12 cellular contexts compared by ENCODE assay signal in the genomic region with DNA sequence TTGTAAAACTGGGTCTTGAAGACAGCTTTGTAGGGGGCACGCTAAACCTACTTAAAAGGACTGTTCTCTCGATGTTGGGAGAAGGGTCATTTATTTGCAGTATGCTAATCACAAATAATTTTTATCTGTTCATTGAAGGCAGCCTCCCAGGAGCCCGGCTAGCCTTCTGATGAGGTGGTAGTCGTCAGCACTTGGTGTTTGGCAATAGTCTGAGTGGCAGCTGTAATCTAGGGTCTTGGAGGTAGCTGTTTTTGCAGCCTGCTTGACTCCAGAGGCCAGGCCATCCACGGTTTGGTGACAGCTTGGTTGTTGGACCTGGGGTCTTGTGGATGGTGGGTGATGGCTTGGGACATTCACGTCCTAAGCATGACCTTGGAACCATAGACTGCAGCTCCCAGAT. TPM values are rescaled to one million over a fixed set of nuclear protein-coding genes. Genes with fewer than 3 reads are reported as not detected.
DNase-seq lines count a peak whose midpoint lies in the region; ATAC-seq and TF ChIP-seq lines count a peak whose summit lies in the region.
"Had no signal": no experiment of that assay in that cellular context is flagged by ENCODE, and none has a peak within 500 bp of the region (broad histone marks: within the 10 kb centered on the region; RNA-seq: fewer than 3 reads in every experiment).

No MANE protein-coding gene starts in this region.

- no peak for TF ChIP-seq EP300 in upper lobe of left lung (IDR thresholded peaks at IDR 0.05)

- no peak for DNase-seq in MCF 10A (ENCODE audit: unreplicated experiment)
- no peak for DNase-seq in mammary epithelial cell
- no peak for DNase-seq in endothelial cell (ENCODE audit: low spot score)
- no peak for DNase-seq in nephron progenitor cell
- no peak for DNase-seq in upper lobe of left lung
- no peak for DNase-seq in erythroblast (lab: John Stamatoyannopoulos, UW)
- no peak for DNase-seq in activated CD8-positive, alpha-beta memory T cell treated with anti-CD3 and anti-CD28 coated beads, Interleukin-2, amount 50 U/mL, for 4 hours
- DNase-seq: activated CD8-positive, alpha-beta memory T cell treated with anti-CD3 and anti-CD28 coated beads, Interleukin-2, amount 10 ng/mL, durations not matched to agents 7 days and 5 days; GDM1; Kasumi-1; NCI-H510A had no signal

- peak overlapping the region; percentile 52 for H3K27ac Mint-ChIP-seq in MCF 10A (ENCODE audit: low read depth, unreplicated experiment)
- H3K27ac Mint-ChIP-seq in endothelial cell (ENCODE audit: unreplicated experiment), result no peak overlapping the region
- peak overlapping the region; percentile 68 for H3K27ac Mint-ChIP-seq in nephron progenitor cell
- H3K27ac Mint-ChIP-seq: activated CD8-positive, alpha-beta memory T cell treated with anti-CD3 and anti-CD28 coated beads, Interleukin-2, amount 10 ng/mL, durations not matched to agents 7 days and 5 days had no signal

- H3K36me3 Mint-ChIP-seq in MCF 10A (ENCODE audit: insufficient read depth, unreplicated experiment) (peaks cover 9% of the 10 kb centered on the region), endothelial cell (ENCODE audit: low read depth, unreplicated experiment) (peaks cover 7% of the 10 kb centered on the region), nephron progenitor cell (ENCODE audit: low read depth) (peaks cover 7% of the 10 kb centered on the region)

- intact Hi-C loops in MCF 10A (cut with micrococcal nuclease) (loop anchor here (10.0 kb wide), 1 partner anchor 89 kb away; no protein-coding TSS in a partner anchor), mammary epithelial cell (cut with micrococcal nuclease) (no loop called here)

- no peak overlapping the region for H3K9ac ChIP-seq in mammary epithelial cell (ENCODE audit: insufficient read depth, low read length)

- H3K27me3 Mint-ChIP-seq in MCF 10A (ENCODE audit: insufficient read depth, unreplicated experiment) (no peaks in the 10 kb centered on the region), endothelial cell (ENCODE audit: unreplicated experiment) (peaks cover 7% of the 10 kb centered on the region), nephron progenitor cell (ENCODE audit: low read depth, poor library complexity) (no peaks in the 10 kb centered on the region)

- CTCF ChIA-PET in MCF 10A (lab: Yijun Ruan, JAX), result no interaction called here
- CTCF ChIA-PET in mammary epithelial cell (lab: Charles Lee; ENCODE audit: low non-redundant PET), result no interaction called here

- H3K4me3 Mint-ChIP-seq in MCF 10A (ENCODE audit: unreplicated experiment) (no peak overlapping the region), endothelial cell (ENCODE audit: unreplicated experiment) (peak overlapping the region; percentile 83), nephron progenitor cell (peak overlapping the region; percentile 77)
- H3K4me3 Mint-ChIP-seq: activated CD8-positive, alpha-beta memory T cell treated with anti-CD3 and anti-CD28 coated beads, Interleukin-2, amount 10 ng/mL, durations not matched to agents 7 days and 5 days had no signal

- H3K36me3 ChIP-seq in mammary epithelial cell (ENCODE audit: insufficient read depth, low read length) (no peaks in the 10 kb centered on the region), upper lobe of left lung (no peaks in the 10 kb centered on the region)

- H3K4me2 ChIP-seq in mammary epithelial cell (ENCODE audit: insufficient read depth, low read depth, low read length), result no peak overlapping the region

- peaks cover 50% of the 10 kb centered on the region for H3K79me2 ChIP-seq in mammary epithelial cell (ENCODE audit: insufficient read depth, low read length)

- no peak for ATAC-seq in upper lobe of left lung (ENCODE audit: low FRiP score in 2 of 2)
- ATAC-seq in activated CD4-positive, CD25-positive, alpha-beta regulatory T cell treated with anti-CD3 and anti-CD28 coated beads, Interleukin-2, amount 50 U/mL, for 24 hours, result no peak
- ATAC-seq: activated CD8-positive, alpha-beta memory T cell treated with anti-CD3 and anti-CD28 coated beads, Interleukin-2, amount 10 ng/mL, durations not matched to agents 7 days and 5 days had no signal

- H3K27me3 ChIP-seq in mammary epithelial cell (ENCODE audit: insufficient read depth, low read length), result no peaks in the 10 kb centered on the region
- H3K27me3 ChIP-seq in upper lobe of left lung, result no peaks in the 10 kb centered on the region

- WGBS in mammary epithelial cell (ENCODE audit: low coverage, missing lambda C conversion rate), result 91% methylated on average over 6 of the region's 6 CpGs
- 59 to 64% methylated on average over 6 of the region's 6 CpGs for WGBS in upper lobe of left lung, 2 donors

- no peaks in the 10 kb centered on the region for H4K20me1 ChIP-seq in mammary epithelial cell (ENCODE audit: insufficient read depth, low read length)

- TF ChIP-seq CTCF in MCF 10A (IDR thresholded peaks at IDR 0.05; ENCODE audit: unreplicated experiment) (no peak), mammary epithelial cell (conservative IDR thresholded peaks at IDR 0.05 in 1 of 2, IDR thresholded peaks at IDR 0.05 in 1 of 2; ENCODE audit: extremely low read depth in 1 of 2, insufficient read depth in 1 of 2, low read depth in 1 of 2, low read length in 2 of 2) (no peak), endothelial cell (IDR thresholded peaks at IDR 0.05; ENCODE audit: unreplicated experiment) (no peak), nephron progenitor cell (IDR thresholded peaks at IDR 0.05) (no peak), upper lobe of left lung (IDR thresholded peaks at IDR 0.05) (no peak)

- no peak overlapping the region for H3K27ac ChIP-seq in mammary epithelial cell (ENCODE audit: insufficient read depth, low read depth, low read length)
- H3K27ac ChIP-seq in upper lobe of left lung, result peak overlapping the region in 3 of 4 donors; percentile 82 to 91 (median 91)

- H3K4me1 Mint-ChIP-seq in MCF 10A (ENCODE audit: insufficient read depth, unreplicated experiment), result peaks cover 29% of the 10 kb centered on the region
- H3K4me1 Mint-ChIP-seq in endothelial cell (ENCODE audit: unreplicated experiment), result peaks cover 2% of the 10 kb centered on the region
- peaks cover 53% of the 10 kb centered on the region for H3K4me1 Mint-ChIP-seq in nephron progenitor cell

- TF ChIP-seq POLR2A in upper lobe of left lung (IDR thresholded peaks at IDR 0.05), result no peak
- no peak for TF ChIP-seq POLR2A in erythroblast (IDR thresholded peaks at IDR 0.05; ENCODE audit: low read length)

- dilution Hi-C loops in mammary epithelial cell (cut with HindIII; ENCODE audit: low sequenced_read_pairs), result no loop called here

- H3K4me1 ChIP-seq in mammary epithelial cell (ENCODE audit: insufficient read depth, low read length) (peaks cover 19% of the 10 kb centered on the region), upper lobe of left lung (peaks cover 17 to 28% (median 20%) of the 10 kb centered on the region in 4 donors)

- no peak overlapping the region for H2AFZ ChIP-seq in mammary epithelial cell (ENCODE audit: low read depth, low read length)

- BruUV-seq in MCF 10A (replicated peaks; lab: Mats Ljungman, UMichigan) (TSS peak; percentile 15), mammary epithelial cell (replicated peaks; lab: Mats Ljungman, UMichigan) (no TSS peak)

- in situ Hi-C loops in mammary epithelial cell (cut with MboI; ENCODE audit: low sequenced_read_pairs in 2 of 2), result no loop called here

- H3K9me3 Mint-ChIP-seq in MCF 10A (ENCODE audit: unreplicated experiment) (no peaks in the 10 kb centered on the region), endothelial cell (ENCODE audit: unreplicated experiment) (no peaks in the 10 kb centered on the region), nephron progenitor cell (no peaks in the 10 kb centered on the region)

- POLR2A ChIA-PET in MCF 10A (lab: Yijun Ruan, JAX), result interaction anchor here (6.6 kb wide), 1 partner anchor 24 kb away, joined by 101 read pairs; no protein-coding TSS in a partner anchor

- H3K9me3 ChIP-seq in mammary epithelial cell (replicated peaks; ENCODE audit: insufficient read depth, low read length), result no peaks in the 10 kb centered on the region
- no peaks in the 10 kb centered on the region for H3K9me3 ChIP-seq in upper lobe of left lung

- H3K4me3 ChIP-seq in mammary epithelial cell (replicated peaks in 1 of 3; ENCODE audit: insufficient read depth in 1 of 3, low read depth in 2 of 3, low read length in 3 of 3), result no peak overlapping the region
- peak overlapping the region in 1 of 4 donors; percentile 71 for H3K4me3 ChIP-seq in upper lobe of left lung

RNA-seq across cellular contexts. Expression of gene GTF2IRD1, which starts 2.2 kb away (rescaled TPM):
- total RNA-seq in MCF 10A (2022) (77.6 and 83.1 TPM in 2 replicates), mammary epithelial cell (10 to 100 TPM; 21.0 to 35.1 TPM), endothelial cell (ENCODE audit: unreplicated experiment) (32.6 TPM), upper lobe of left lung (10 to 100 TPM; 16.4 to 41.9 (median 28.1) TPM)
- 10.4 TPM for polyA plus RNA-seq in mammary epithelial cell
- 23.3 TPM for polyA minus RNA-seq in mammary epithelial cell
